In the genomic region with DNA sequence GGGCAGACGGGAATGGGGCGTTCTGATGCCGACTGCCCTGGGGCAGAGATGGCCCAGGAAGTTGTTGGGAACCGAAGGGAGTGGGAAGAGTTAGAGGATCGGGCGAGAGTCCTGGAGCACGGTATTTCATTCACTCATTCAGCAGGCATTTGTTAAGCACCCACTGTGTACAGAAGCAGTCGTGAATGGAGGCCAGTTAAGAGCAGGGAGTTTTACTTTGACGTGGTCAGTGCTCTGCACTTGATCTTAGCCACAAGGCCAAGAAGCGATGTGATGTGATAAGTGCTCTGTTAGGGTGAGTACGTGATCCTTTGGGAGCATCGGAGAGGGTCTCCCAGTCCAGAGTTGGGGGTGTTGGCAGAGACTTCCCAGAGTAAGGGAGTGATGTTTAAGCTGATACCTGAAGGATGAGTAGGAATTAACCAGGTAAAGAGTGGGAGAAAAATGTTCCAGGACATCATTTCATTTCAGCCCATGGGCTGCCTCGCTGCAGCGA, we compare ENCODE assay signal across 7 cellular contexts.
DNase-seq lines count a peak whose midpoint lies in the region; ATAC-seq and TF ChIP-seq lines count a peak whose summit lies in the region.

No MANE protein-coding gene starts in this region.

- peak overlapping the region; percentile 99 for H3K27ac Mint-ChIP-seq in central memory CD8-positive, alpha-beta T cell (ENCODE audit: low read depth)
- H3K27ac Mint-ChIP-seq in nephron, result peak overlapping the region; percentile 4 to 66 (median 48)

- TF ChIP-seq CTCF in nephron (IDR thresholded peaks at IDR 0.05; ENCODE audit: unreplicated experiment in 3 of 3), result no peak

- H3K36me3 Mint-ChIP-seq in central memory CD8-positive, alpha-beta T cell (ENCODE audit: insufficient read depth), result peaks cover 39% of the 10 kb centered on the region
- peaks cover 19% of the 10 kb centered on the region for H3K36me3 Mint-ChIP-seq in nephron (ENCODE audit: low read depth)

- intact Hi-C loops in head of caudate nucleus (cut with DNase I), result loop anchor here (10.0 kb wide), 1 partner anchor 53 kb away; a partner anchor contains a TSS

- ATAC-seq in GM19397 (IDR thresholded peaks at IDR 0.05; ENCODE audit: unreplicated experiment) (peak; percentile 6), HG03520 (IDR thresholded peaks at IDR 0.05; ENCODE audit: unreplicated experiment) (peak; percentile 17)
- peak; percentile 17 for ATAC-seq in central memory CD8-positive, alpha-beta T cell (replicated peaks; ENCODE audit: extremely low read depth, poor library complexity, severe bottlenecking)

- no peak for DNase-seq in central memory CD8-positive, alpha-beta T cell (ENCODE audit: low spot score in 2 of 2)
- DNase-seq in COLO668 (lab: John Stamatoyannopoulos, UW; ENCODE audit: unreplicated experiment) (no peak), NCI-H2107 (lab: John Stamatoyannopoulos, UW) (no peak), head of caudate nucleus (no peak)

- peak overlapping the region; percentile 97 for H3K4me3 Mint-ChIP-seq in central memory CD8-positive, alpha-beta T cell
- peak overlapping the region; percentile 95 to 98 (median 95) for H3K4me3 Mint-ChIP-seq in nephron

- peaks cover 62% of the 10 kb centered on the region for H3K4me1 Mint-ChIP-seq in central memory CD8-positive, alpha-beta T cell
- H3K4me1 Mint-ChIP-seq in nephron, result peaks cover 21% of the 10 kb centered on the region

- no peaks in the 10 kb centered on the region for H3K9me3 Mint-ChIP-seq in central memory CD8-positive, alpha-beta T cell
- H3K9me3 Mint-ChIP-seq in nephron, result no peaks in the 10 kb centered on the region

- no peaks in the 10 kb centered on the region for H3K27me3 Mint-ChIP-seq in central memory CD8-positive, alpha-beta T cell
- peaks cover 17% of the 10 kb centered on the region for H3K27me3 Mint-ChIP-seq in nephron (ENCODE audit: low read depth)
